10 cellular contexts compared by ENCODE assay signal in the genomic region with DNA sequence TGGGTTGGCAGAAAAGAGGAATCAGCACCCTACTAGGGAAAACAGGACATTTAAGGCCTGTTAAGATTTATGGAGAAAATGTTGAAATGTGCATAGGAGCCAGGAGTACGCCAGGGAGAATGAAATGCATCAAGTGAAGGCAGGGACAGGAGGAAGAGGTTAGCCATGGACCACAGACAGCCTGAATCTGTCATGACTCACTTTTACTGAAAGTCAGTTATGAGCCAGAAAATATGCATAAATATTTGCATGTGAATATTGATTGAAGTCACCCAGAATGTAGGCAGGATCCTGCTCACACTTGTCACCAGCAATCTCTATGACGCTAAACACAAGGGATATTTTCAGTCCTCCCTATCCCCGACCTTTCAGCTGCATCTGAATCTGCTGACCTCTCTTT. TPM values are rescaled to one million over a fixed set of nuclear protein-coding genes. Genes with fewer than 3 reads are reported as not detected.
A peak's percentile ranks its signal among the peaks of the same experiment; 100 is the strongest.
DNase-seq lines count a peak whose midpoint lies in the region; ATAC-seq and TF ChIP-seq lines count a peak whose summit lies in the region.
"Had no signal": no experiment of that assay in that cellular context is flagged by ENCODE, and none has a peak within 500 bp of the region (broad histone marks: within the 10 kb centered on the region; RNA-seq: fewer than 3 reads in every experiment).

No MANE protein-coding gene starts in this region.

- H3K9me3 Mint-ChIP-seq in activated T-cell treated with anti-CD3 and anti-CD28 coated beads, Interleukin-2, amount 50 U/mL, for 24 hours = no peaks in the 10 kb centered on the region
- H3K9me3 Mint-ChIP-seq in activated naive CD8-positive, alpha-beta T cell (ENCODE audit: low read depth) = no peaks in the 10 kb centered on the region
- no peaks in the 10 kb centered on the region for H3K9me3 Mint-ChIP-seq in stimulated activated memory B cell treated with anti-CD40 and anti-IgM and Interleukin-4, amounts not matched to agents 10 μg/mL and 1 μg/mL and 100 μg/mL, for 72 hours
- peaks cover 6% of the 10 kb centered on the region for H3K9me3 Mint-ChIP-seq in glutamatergic neuron (ENCODE audit: unreplicated experiment)

- H3K9me3 ChIP-seq in tibial artery = no peaks in the 10 kb centered on the region
- H3K9me3 ChIP-seq: BE2C had no signal

- H3K27ac ChIP-seq in tibial artery = no peak overlapping the region
- H3K27ac ChIP-seq: WERI-Rb-1 had no signal

- peak overlapping the region; percentile 77 for H3K27ac Mint-ChIP-seq in activated T-cell treated with anti-CD3 and anti-CD28 coated beads, Interleukin-2, amount 50 U/mL, for 24 hours
- H3K27ac Mint-ChIP-seq in activated naive CD8-positive, alpha-beta T cell = peak overlapping the region; percentile 38
- H3K27ac Mint-ChIP-seq in stimulated activated memory B cell treated with anti-CD40 and anti-IgM and Interleukin-4, amounts not matched to agents 10 μg/mL and 1 μg/mL and 100 μg/mL, for 72 hours = peak overlapping the region; percentile 30
- no peak overlapping the region for H3K27ac Mint-ChIP-seq in glutamatergic neuron (ENCODE audit: unreplicated experiment)

- H3K27me3 Mint-ChIP-seq in activated T-cell treated with anti-CD3 and anti-CD28 coated beads, Interleukin-2, amount 50 U/mL, for 24 hours = no peaks in the 10 kb centered on the region
- no peaks in the 10 kb centered on the region for H3K27me3 Mint-ChIP-seq in activated naive CD8-positive, alpha-beta T cell
- no peaks in the 10 kb centered on the region for H3K27me3 Mint-ChIP-seq in stimulated activated memory B cell treated with anti-CD40 and anti-IgM and Interleukin-4, amounts not matched to agents 10 μg/mL and 1 μg/mL and 100 μg/mL, for 72 hours
- H3K27me3 Mint-ChIP-seq in glutamatergic neuron (ENCODE audit: unreplicated experiment) = peaks cover 5% of the 10 kb centered on the region

- DNase-seq in activated T-cell treated with anti-CD3 and anti-CD28 coated beads, Interleukin-2, amount 50 U/mL, for 24 hours = no peak
- no peak for DNase-seq in activated T-cell treated with anti-CD3 and anti-CD28 coated beads, Interleukin-2, amount 50 U/mL, for 1 hour
- DNase-seq in tibial artery = no peak
- DNase-seq in stimulated activated CD8-positive, alpha-beta memory T cell treated with anti-CD3 and anti-CD28 coated beads, Interleukin-4, amount 100 ng/mL, for 48 hours = no peak
- DNase-seq in glutamatergic neuron = no peak
- DNase-seq: BE2C, WERI-Rb-1 had no signal

- peak overlapping the region; percentile 24 for H3K4me3 Mint-ChIP-seq in activated T-cell treated with anti-CD3 and anti-CD28 coated beads, Interleukin-2, amount 50 U/mL, for 24 hours
- H3K4me3 Mint-ChIP-seq in activated naive CD8-positive, alpha-beta T cell = no peak overlapping the region
- no peak overlapping the region for H3K4me3 Mint-ChIP-seq in stimulated activated memory B cell treated with anti-CD40 and anti-IgM and Interleukin-4, amounts not matched to agents 10 μg/mL and 1 μg/mL and 100 μg/mL, for 72 hours
- no peak overlapping the region for H3K4me3 Mint-ChIP-seq in glutamatergic neuron (ENCODE audit: unreplicated experiment)

- no peak overlapping the region for H3K4me3 ChIP-seq in tibial artery

- ATAC-seq in HG03469 (IDR thresholded peaks at IDR 0.05; ENCODE audit: unreplicated experiment) = peak; percentile 56
- ATAC-seq in stimulated activated memory B cell treated with anti-CD40 and anti-IgM and Interleukin-4, amounts not matched to agents 10 μg/mL and 1 μg/mL and 100 μg/mL, for 72 hours = peak; percentile 76

- intact Hi-C loops in tibial artery (cut with DNase I; ENCODE audit: low total_unique reads) = no loop called here

- no peaks in the 10 kb centered on the region for H3K36me3 Mint-ChIP-seq in activated T-cell treated with anti-CD3 and anti-CD28 coated beads, Interleukin-2, amount 50 U/mL, for 24 hours (ENCODE audit: low read depth)
- no peaks in the 10 kb centered on the region for H3K36me3 Mint-ChIP-seq in activated naive CD8-positive, alpha-beta T cell
- no peaks in the 10 kb centered on the region for H3K36me3 Mint-ChIP-seq in stimulated activated memory B cell treated with anti-CD40 and anti-IgM and Interleukin-4, amounts not matched to agents 10 μg/mL and 1 μg/mL and 100 μg/mL, for 72 hours
- H3K36me3 Mint-ChIP-seq in glutamatergic neuron (ENCODE audit: unreplicated experiment) = no peaks in the 10 kb centered on the region

- no peaks in the 10 kb centered on the region for H3K4me1 ChIP-seq in tibial artery
- H3K4me1 ChIP-seq: BE2C had no signal

- no peaks in the 10 kb centered on the region for H3K36me3 ChIP-seq in tibial artery
- H3K36me3 ChIP-seq: BE2C, WERI-Rb-1 had no signal

- no peaks in the 10 kb centered on the region for H3K27me3 ChIP-seq in tibial artery
- H3K27me3 ChIP-seq: BE2C had no signal

- TF ChIP-seq CTCF in tibial artery (IDR thresholded peaks at IDR 0.05) = no peak
- TF ChIP-seq CTCF in glutamatergic neuron (IDR thresholded peaks at IDR 0.05; ENCODE audit: partially characterized antibody, unreplicated experiment) = no peak

- H3K4me1 Mint-ChIP-seq in activated T-cell treated with anti-CD3 and anti-CD28 coated beads, Interleukin-2, amount 50 U/mL, for 24 hours (ENCODE audit: low read depth) = peaks cover 69% of the 10 kb centered on the region
- peaks cover 40% of the 10 kb centered on the region for H3K4me1 Mint-ChIP-seq in activated naive CD8-positive, alpha-beta T cell (ENCODE audit: low read depth)
- peaks cover 20% of the 10 kb centered on the region for H3K4me1 Mint-ChIP-seq in stimulated activated memory B cell treated with anti-CD40 and anti-IgM and Interleukin-4, amounts not matched to agents 10 μg/mL and 1 μg/mL and 100 μg/mL, for 72 hours
- peaks cover 13% of the 10 kb centered on the region for H3K4me1 Mint-ChIP-seq in glutamatergic neuron (ENCODE audit: low read depth, unreplicated experiment)

RNA-seq across cellular contexts. Expression of gene CDK17, which starts 25.1 kb away (rescaled TPM):
- total RNA-seq in glutamatergic neuron (ENCODE audit: unreplicated experiment) = 46.7 TPM
